12 cellular contexts compared by ENCODE assay signal in genomic region chr20:51420111-51420510, GRCh38.
DNase-seq lines count a peak whose midpoint lies in the region; ATAC-seq, FAIRE-seq and TF ChIP-seq lines count a peak whose summit lies in the region.
"Had no signal": no experiment of that assay in that cellular context is flagged by ENCODE, and none has a peak within 500 bp of the region (broad histone marks: within the 10 kb centered on the region; RNA-seq: fewer than 3 reads in every experiment).

No MANE protein-coding gene starts in this region.

- H3K36me3 Mint-ChIP-seq in astrocyte (ENCODE audit: low read depth, unreplicated experiment) (peaks cover 4% of the 10 kb centered on the region), mesothelial cell of epicardium (peaks cover 5% of the 10 kb centered on the region)

- H3K9me3 ChIP-seq in astrocyte (ENCODE audit: insufficient read depth, low read depth, low read length), result no peaks in the 10 kb centered on the region
- H3K9me3 ChIP-seq: ascending aorta had no signal

- no peak overlapping the region for H3K4me2 ChIP-seq in astrocyte (ENCODE audit: low read length)

- H3K4me1 Mint-ChIP-seq in astrocyte (ENCODE audit: low read depth, unreplicated experiment), result peaks cover 22% of the 10 kb centered on the region
- peaks cover 31% of the 10 kb centered on the region for H3K4me1 Mint-ChIP-seq in mesothelial cell of epicardium

- no peak overlapping the region for H3K4me3 ChIP-seq in astrocyte (ENCODE audit: insufficient read depth, low read depth, low read length)
- H3K4me3 ChIP-seq: ascending aorta, GM12878 had no signal

- H3K27ac Mint-ChIP-seq in astrocyte (ENCODE audit: unreplicated experiment) (peak overlapping the region; percentile 30), mesothelial cell of epicardium (peak overlapping the region; percentile 5)

- H3K27me3 ChIP-seq in astrocyte (ENCODE audit: insufficient read depth, low read length), result no peaks in the 10 kb centered on the region
- H3K27me3 ChIP-seq: ascending aorta had no signal

- DNase-seq in COLO829 (ENCODE audit: low spot score) (peak; percentile 91), LHCN-M2 (ENCODE audit: low read depth) (peak; percentile 59), astrocyte (ENCODE audit: low read depth) (peak; percentile 16), mesothelial cell of epicardium (ENCODE audit: low spot score in 2 of 2, unreplicated experiment in 2 of 2) (no peak), mesenteric fat pad (ENCODE audit: low spot score) (no peak), pons (ENCODE audit: low spot score) (no peak)
- DNase-seq: islet precursor cell, NCI-H526 treated with DMSO at 0.1 percent for 48 hours had no signal

- no peaks in the 10 kb centered on the region for H3K9me3 Mint-ChIP-seq in astrocyte (ENCODE audit: unreplicated experiment)
- no peaks in the 10 kb centered on the region for H3K9me3 Mint-ChIP-seq in mesothelial cell of epicardium
- H3K9me3 Mint-ChIP-seq: neural crest cell had no signal

- ATAC-seq in GM19324 (IDR thresholded peaks at IDR 0.05; ENCODE audit: low FRiP score, unreplicated experiment), result no peak
- ATAC-seq: GM12878 had no signal

- peaks cover 4% of the 10 kb centered on the region for H3K4me1 ChIP-seq in astrocyte (ENCODE audit: insufficient read depth, low read length)
- H3K4me1 ChIP-seq: ascending aorta had no signal

- H3K27me3 Mint-ChIP-seq in astrocyte (ENCODE audit: low read depth, unreplicated experiment), result no peaks in the 10 kb centered on the region
- H3K27me3 Mint-ChIP-seq in mesothelial cell of epicardium (ENCODE audit: low read depth), result no peaks in the 10 kb centered on the region

- FAIRE-seq in astrocyte (lab: Jason Lieb, UNC), result peak; percentile 55
- FAIRE-seq: GM12878 had no signal

- no peaks in the 10 kb centered on the region for H3K36me3 ChIP-seq in astrocyte (ENCODE audit: insufficient read depth, low read length)
- H3K36me3 ChIP-seq: ascending aorta had no signal

- H3K27ac ChIP-seq in astrocyte (ENCODE audit: low read depth, low read length), result no peak overlapping the region
- H3K27ac ChIP-seq: ascending aorta had no signal

- H4K20me1 ChIP-seq in astrocyte (ENCODE audit: insufficient read depth, low read length), result no peaks in the 10 kb centered on the region

- no peak overlapping the region for H2AFZ ChIP-seq in astrocyte (ENCODE audit: low read depth, low read length)

- H3K4me3 Mint-ChIP-seq in astrocyte (ENCODE audit: unreplicated experiment) (no peak overlapping the region), mesothelial cell of epicardium (no peak overlapping the region)
- H3K4me3 Mint-ChIP-seq: neural crest cell had no signal

- H3K79me2 ChIP-seq in astrocyte (ENCODE audit: insufficient read depth, low read length), result no peaks in the 10 kb centered on the region

- no peak overlapping the region for H3K9ac ChIP-seq in astrocyte (ENCODE audit: low read length)

- no peak for TF ChIP-seq CTCF in astrocyte (IDR thresholded peaks at IDR 0.05; ENCODE audit: insufficient read depth, low read depth, low read length)
- no peak for TF ChIP-seq CTCF in mesothelial cell of epicardium (IDR thresholded peaks at IDR 0.05; ENCODE audit: unreplicated experiment)

Comparison
In these comparisons a context has a peak if more than half of its experiments do, and no peak if none do; other contexts are left out.
1. DNase-seq: peak in COLO829 (single experiment), LHCN-M2 (single experiment) and astrocyte (single experiment); none in mesothelial cell of epicardium (0 of 2), mesenteric fat pad (single experiment) and pons (single experiment).